31 cellular contexts compared by ENCODE assay signal in genomic region chr10:16991011-16991410, GRCh38.
"Had no signal": no experiment of that assay in that cellular context is flagged by ENCODE, and none has a peak within 500 bp of the region (broad histone marks: within the 10 kb centered on the region; RNA-seq: fewer than 3 reads in every experiment).

No MANE protein-coding gene starts in this region.

- H3K9me3 Mint-ChIP-seq: activated CD4-positive, alpha-beta memory T cell treated with anti-CD3 and anti-CD28 coated beads, Interleukin-2, amount 10 ng/mL, durations not matched to agents 7 days and 5 days; activated CD4-positive, alpha-beta T cell treated with anti-CD3 and anti-CD28 coated beads, Interleukin-2, amount 10 ng/mL, durations not matched to agents 7 days and 5 days; activated naive CD4-positive, alpha-beta T cell treated with anti-CD3 and anti-CD28 coated beads, Interleukin-2, amount 10 ng/mL, durations not matched to agents 7 days and 5 days; activated naive CD4-positive, alpha-beta T cell treated with anti-CD3 and anti-CD28 coated beads, Interleukin-2, amount 50 U/mL, for 72 hours; activated T-cell treated with anti-CD3 and anti-CD28 coated beads, Interleukin-2, amount 50 U/mL, for 24 hours; central memory CD8-positive, alpha-beta T cell; effector memory CD8-positive, alpha-beta T cell had no signal

- FAIRE-seq: bronchial epithelial cell had no signal

- H3K36me3 Mint-ChIP-seq: activated naive CD4-positive, alpha-beta T cell treated with anti-CD3 and anti-CD28 coated beads, Interleukin-2, amount 10 ng/mL, durations not matched to agents 7 days and 5 days; activated naive CD4-positive, alpha-beta T cell treated with anti-CD3 and anti-CD28 coated beads, Interleukin-2, amount 50 U/mL, for 72 hours; WTC11 had no signal

- H3K4me2 ChIP-seq: hepatocyte had no signal

- H3K27me3 ChIP-seq: ascending aorta, brain microvascular endothelial cell, esophagus muscularis mucosa, foreskin keratinocyte, gastroesophageal sphincter, heart right ventricle, hepatocyte had no signal

- H3K27ac Mint-ChIP-seq: activated CD4-positive, alpha-beta memory T cell treated with anti-CD3 and anti-CD28 coated beads, Interleukin-2, amount 10 ng/mL, durations not matched to agents 7 days and 5 days; activated CD4-positive, alpha-beta T cell treated with anti-CD3 and anti-CD28 coated beads, Interleukin-2, amount 10 ng/mL, durations not matched to agents 7 days and 5 days; activated naive CD4-positive, alpha-beta T cell treated with anti-CD3 and anti-CD28 coated beads, Interleukin-2, amount 10 ng/mL, durations not matched to agents 7 days and 5 days; activated naive CD4-positive, alpha-beta T cell treated with anti-CD3 and anti-CD28 coated beads, Interleukin-2, amount 50 U/mL, for 72 hours; activated naive CD8-positive, alpha-beta T cell treated with anti-CD3 and anti-CD28 coated beads, Interleukin-2, amount 10 ng/mL, durations not matched to agents 7 days and 5 days; activated T-cell treated with anti-CD3 and anti-CD28 coated beads, Interleukin-2, amount 50 U/mL, for 24 hours; activated T-cell treated with anti-CD3 and anti-CD28 coated beads, Interleukin-2, amount 50 U/mL, for 72 hours; effector memory CD8-positive, alpha-beta T cell; WTC11 had no signal

- H2AFZ ChIP-seq: hepatocyte had no signal

- H3K4me3 ChIP-seq: ascending aorta, esophagus muscularis mucosa, gastroesophageal sphincter, heart right ventricle, hepatocyte had no signal

- H3K4me3 Mint-ChIP-seq: activated CD4-positive, alpha-beta memory T cell treated with anti-CD3 and anti-CD28 coated beads, Interleukin-2, amount 10 ng/mL, durations not matched to agents 7 days and 5 days; activated CD4-positive, alpha-beta T cell treated with anti-CD3 and anti-CD28 coated beads, Interleukin-2, amount 10 ng/mL, durations not matched to agents 7 days and 5 days; activated naive CD4-positive, alpha-beta T cell treated with anti-CD3 and anti-CD28 coated beads, Interleukin-2, amount 10 ng/mL, durations not matched to agents 7 days and 5 days; activated naive CD8-positive, alpha-beta T cell treated with anti-CD3 and anti-CD28 coated beads, Interleukin-2, amount 10 ng/mL, durations not matched to agents 7 days and 5 days; activated T-cell treated with anti-CD3 and anti-CD28 coated beads, Interleukin-2, amount 50 U/mL, for 24 hours; activated T-cell treated with anti-CD3 and anti-CD28 coated beads, Interleukin-2, amount 50 U/mL, for 72 hours; central memory CD8-positive, alpha-beta T cell; effector memory CD8-positive, alpha-beta T cell; WTC11 had no signal

- H3K36me3 ChIP-seq: ascending aorta, brain microvascular endothelial cell, esophagus muscularis mucosa, gastroesophageal sphincter, heart right ventricle had no signal

- H3K79me2 ChIP-seq: hepatocyte had no signal

- H3K27me3 Mint-ChIP-seq: activated naive CD8-positive, alpha-beta T cell treated with anti-CD3 and anti-CD28 coated beads, Interleukin-2, amount 10 ng/mL, durations not matched to agents 7 days and 5 days; activated T-cell treated with anti-CD3 and anti-CD28 coated beads, Interleukin-2, amount 50 U/mL, for 24 hours; central memory CD8-positive, alpha-beta T cell; effector memory CD8-positive, alpha-beta T cell had no signal

- H3K4me1 Mint-ChIP-seq: central memory CD8-positive, alpha-beta T cell had no signal

- ATAC-seq: activated naive CD4-positive, alpha-beta T cell treated with anti-CD3 and anti-CD28 coated beads, Interleukin-2, amount 50 U/mL, for 72 hours; activated T-cell treated with anti-CD3 and anti-CD28 coated beads, Interleukin-2, amount 50 U/mL, for 72 hours; effector memory CD8-positive, alpha-beta T cell; foreskin keratinocyte; gastroesophageal sphincter; heart right ventricle; WTC11 had no signal

- H3K9me3 ChIP-seq: ascending aorta, esophagus muscularis mucosa, gastroesophageal sphincter, heart right ventricle had no signal

- DNase-seq: activated CD4-positive, alpha-beta memory T cell treated with anti-CD3 and anti-CD28 coated beads, Interleukin-2, amount 10 ng/mL, durations not matched to agents 7 days and 5 days; activated CD4-positive, alpha-beta T cell treated with anti-CD3 and anti-CD28 coated beads for 1 hour; activated CD4-positive, alpha-beta T cell treated with anti-CD3 and anti-CD28 coated beads for 4 hours; activated CD4-positive, alpha-beta T cell treated with anti-CD3 and anti-CD28 coated beads, Interleukin-2, amount 10 ng/mL, durations not matched to agents 7 days and 5 days; activated CD4-positive, alpha-beta T cell treated with anti-CD3 and anti-CD28 coated beads, Interleukin-2, amount 50 U/mL, for 4 hours; activated CD8-positive, alpha-beta memory T cell treated with anti-CD3 and anti-CD28 coated beads, Interleukin-2, amount 50 U/mL, for 48 hours; activated gamma-delta T cell; activated naive CD4-positive, alpha-beta T cell; activated naive CD4-positive, alpha-beta T cell treated with anti-CD3 and anti-CD28 coated beads, Interleukin-2, amount 10 ng/mL, durations not matched to agents 7 days and 5 days; activated naive CD8-positive, alpha-beta T cell treated with anti-CD3 and anti-CD28 coated beads, Interleukin-2, amount 10 ng/mL, durations not matched to agents 7 days and 5 days; activated T-cell treated with anti-CD3 and anti-CD28 coated beads for 4 hours; activated T-cell treated with anti-CD3 and anti-CD28 coated beads, Interleukin-2, amount 50 U/mL, for 24 hours; activated T-cell treated with anti-CD3 and anti-CD28 coated beads, Interleukin-2, amount 50 U/mL, for 72 hours; brain microvascular endothelial cell; cortex of kidney; dermis blood vessel endothelial cell; effector CD4-positive, alpha-beta T cell; effector memory CD8-positive, alpha-beta T cell; erythroblast; foreskin keratinocyte; heart right ventricle; T-helper 2 cell had no signal

- H3K27ac ChIP-seq: ascending aorta, brain microvascular endothelial cell, esophagus muscularis mucosa, foreskin keratinocyte, gastroesophageal sphincter, heart right ventricle, hepatocyte, VCaP had no signal
